Comparison of ENCODE assay signal across 8 cellular contexts in the genomic region with DNA sequence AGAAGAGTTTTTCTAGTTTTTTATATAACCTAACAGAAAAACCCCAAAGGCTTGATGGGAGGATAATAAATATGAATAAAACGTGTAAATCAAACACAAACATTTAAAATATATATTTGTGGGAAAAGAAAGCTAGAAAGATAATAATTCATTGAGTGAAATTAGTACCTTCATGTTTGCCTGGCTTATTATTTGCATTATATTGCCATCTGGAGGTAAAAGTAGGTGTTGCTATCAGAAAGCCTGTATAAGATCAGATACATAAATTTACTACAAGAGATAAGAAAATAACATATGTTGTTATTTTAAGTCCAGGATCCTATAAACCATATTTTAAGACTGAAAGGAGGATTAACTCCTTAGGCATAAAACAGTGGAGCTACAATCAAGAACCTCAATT.
DNase-seq lines count a peak whose midpoint lies in the region; ATAC-seq and TF ChIP-seq lines count a peak whose summit lies in the region.

No MANE protein-coding gene starts in this region.

- in situ Hi-C loops in G401 (cut with HindIII; ENCODE audit: low sequenced_read_pairs), result no loop called here
- in situ Hi-C loops in astrocyte of the cerebellum (cut with HindIII; ENCODE audit: low sequenced_read_pairs), result no loop called here

- ATAC-seq in GM21447 (IDR thresholded peaks at IDR 0.05; ENCODE audit: unreplicated experiment), result no peak
- no peak for ATAC-seq in GM19328 (IDR thresholded peaks at IDR 0.05; ENCODE audit: unreplicated experiment)

- no peaks in the 10 kb centered on the region for H3K79me2 ChIP-seq in Loucy (ENCODE audit: insufficient read depth, low read length)

- H2AFZ ChIP-seq in Loucy (ENCODE audit: low read length), result no peak overlapping the region

- H3K4me1 ChIP-seq in Loucy (ENCODE audit: insufficient read depth, low read length, poor library complexity, severe bottlenecking), result no peaks in the 10 kb centered on the region

- no peak overlapping the region for H3K4me2 ChIP-seq in Loucy (ENCODE audit: low read depth, low read length, poor library complexity, severe bottlenecking)

- H3K9me2 ChIP-seq in Loucy (replicated peaks; ENCODE audit: low read depth, low read length), result no peaks in the 10 kb centered on the region

- no peak overlapping the region for H3K9ac ChIP-seq in Loucy (ENCODE audit: low read depth, low read length, poor library complexity, severe bottlenecking)

- H3K9me3 ChIP-seq in Loucy (ENCODE audit: insufficient read depth, low read depth, low read length), result no peaks in the 10 kb centered on the region

- DNase-seq in G401 (ENCODE audit: low spot score) (peak; percentile 14), astrocyte of the cerebellum (ENCODE audit: low read depth) (peak; percentile 34), lung microvascular endothelial cell (ENCODE audit: low read depth in 2 of 2) (peak; percentile 5 to 51), retina (no peak), GM19238 (ENCODE audit: insufficient read length, low spot score) (no peak)

- TF ChIP-seq CTCF in Loucy (conservative IDR thresholded peaks at IDR 0.05; ENCODE audit: low read length), result peak; percentile 73
- TF ChIP-seq CTCF in astrocyte of the cerebellum (IDR thresholded peaks at IDR 0.05; ENCODE audit: low read depth, low read length, missing control alignments), result peak; percentile 23

- no peaks in the 10 kb centered on the region for H4K20me1 ChIP-seq in Loucy (ENCODE audit: insufficient read depth, low read length, poor library complexity, severe bottlenecking)

- no peaks in the 10 kb centered on the region for H3F3A ChIP-seq in Loucy (ENCODE audit: low read depth)

- no peaks in the 10 kb centered on the region for H3K27me3 ChIP-seq in Loucy (ENCODE audit: insufficient read depth, low read length, poor library complexity, severe bottlenecking)

- H3K4me3 ChIP-seq in Loucy (ENCODE audit: low read length, poor library complexity, severe bottlenecking), result no peak overlapping the region
- H3K4me3 ChIP-seq in astrocyte of the cerebellum (ENCODE audit: low read depth, low read length), result no peak overlapping the region

- no peaks in the 10 kb centered on the region for H3K36me3 ChIP-seq in Loucy (ENCODE audit: insufficient read depth, low read length)

Comparison
In these comparisons a context has a peak if more than half of its experiments do, and no peak if none do; other contexts are left out.
1. DNase-seq: peak in G401 (single experiment), astrocyte of the cerebellum (single experiment) and lung microvascular endothelial cell (2 of 2); none in retina (single experiment) and GM19238 (single experiment).